Comparison of ENCODE assay signal across 22 cellular contexts in genomic region chr20:53723621-53724020, GRCh38.
"Had no signal": no experiment of that assay in that cellular context is flagged by ENCODE, and none has a peak within 500 bp of the region (broad histone marks: within the 10 kb centered on the region; RNA-seq: fewer than 3 reads in every experiment).

No MANE protein-coding gene starts in this region.

- H3K4me1 ChIP-seq: body of pancreas, right atrium auricular region, tibial artery, uterus had no signal

- H3K9me3 ChIP-seq: body of pancreas, right atrium auricular region, tibial artery, uterus had no signal

- ATAC-seq: activated CD4-positive, alpha-beta T cell treated with anti-CD3 and anti-CD28 coated beads for 36 hours; body of pancreas; foreskin keratinocyte; left cardiac atrium; stimulated activated naive CD8-positive, alpha-beta T cell treated with anti-CD3 and anti-CD28 coated beads, Interleukin-15, Interleukin-2, amounts not matched to agents 100 U/mL and 50 U/mL, for 24 hours had no signal

- H3K27ac ChIP-seq: body of pancreas, foreskin keratinocyte, hepatocyte, right atrium auricular region, tibial artery, uterus had no signal

- H3K27me3 Mint-ChIP-seq: activated CD4-positive, alpha-beta memory T cell treated with anti-CD3 and anti-CD28 coated beads, Interleukin-2, amount 10 ng/mL, durations not matched to agents 7 days and 5 days; activated CD4-positive, alpha-beta T cell treated with anti-CD3 and anti-CD28 coated beads for 36 hours; progenitor cell of endocrine pancreas had no signal

- H3K9me3 Mint-ChIP-seq: activated CD4-positive, alpha-beta memory T cell treated with anti-CD3 and anti-CD28 coated beads, Interleukin-2, amount 10 ng/mL, durations not matched to agents 7 days and 5 days; endodermal cell had no signal

- DNase-seq: activated CD4-positive, alpha-beta memory T cell treated with anti-CD3 and anti-CD28 coated beads, Interleukin-2, amount 10 ng/mL, durations not matched to agents 7 days and 5 days; activated CD4-positive, alpha-beta T cell treated with anti-CD3 and anti-CD28 coated beads for 36 hours; activated effector memory CD4-positive, alpha-beta T cell treated with anti-CD3 and anti-CD28 coated beads, Interleukin-2, amount 50 U/mL, for 16 hours; activated naive CD4-positive, alpha-beta T cell treated with anti-CD3 and anti-CD28 coated beads, Interleukin-2, amount 50 U/mL, for 16 hours; activated T-cell treated with anti-CD3 and anti-CD28 coated beads, Interleukin-2, amount 50 U/mL, for 1 hour; body of pancreas; caudate nucleus; endodermal cell; foreskin keratinocyte; left cardiac atrium; stimulated activated CD4-positive, alpha-beta T cell treated with anti-CD3 and anti-CD28 coated beads, Interleukin-12 subunit alpha, Interleukin-12 subunit beta, amount 100 ng/mL, for 4 hours; stimulated activated CD4-positive, alpha-beta T cell treated with anti-CD3 and anti-CD28 coated beads, Interleukin-1b, Interleukin-23, amount 100 ng/mL, for 48 hours; stimulated activated CD8-positive, alpha-beta memory T cell treated with anti-CD3 and anti-CD28 coated beads, Interleukin-4, amount 100 ng/mL, for 48 hours; stimulated activated naive CD8-positive, alpha-beta T cell treated with anti-CD3 and anti-CD28 coated beads, Interleukin-15, Interleukin-2, amounts not matched to agents 100 U/mL and 50 U/mL, for 24 hours; substantia nigra; tibial artery; uterus had no signal

- H3K4me3 Mint-ChIP-seq: activated CD4-positive, alpha-beta memory T cell treated with anti-CD3 and anti-CD28 coated beads, Interleukin-2, amount 10 ng/mL, durations not matched to agents 7 days and 5 days; activated CD4-positive, alpha-beta T cell treated with anti-CD3 and anti-CD28 coated beads for 36 hours; endodermal cell had no signal

- H3K27me3 ChIP-seq: body of pancreas, foreskin keratinocyte, hepatocyte, right atrium auricular region, tibial artery, uterus had no signal

- H3K4me1 Mint-ChIP-seq: endodermal cell had no signal

- H3K27ac Mint-ChIP-seq: activated CD4-positive, alpha-beta memory T cell treated with anti-CD3 and anti-CD28 coated beads, Interleukin-2, amount 10 ng/mL, durations not matched to agents 7 days and 5 days; activated CD4-positive, alpha-beta T cell treated with anti-CD3 and anti-CD28 coated beads for 36 hours; endodermal cell; progenitor cell of endocrine pancreas had no signal

- FAIRE-seq: islet of Langerhans, TTC549 had no signal

- H3K36me3 ChIP-seq: right atrium auricular region, tibial artery, uterus had no signal

- H3K4me3 ChIP-seq: body of pancreas, hepatocyte, right atrium auricular region, tibial artery, uterus had no signal
